8 cellular contexts compared by ENCODE assay signal in the genomic region with DNA sequence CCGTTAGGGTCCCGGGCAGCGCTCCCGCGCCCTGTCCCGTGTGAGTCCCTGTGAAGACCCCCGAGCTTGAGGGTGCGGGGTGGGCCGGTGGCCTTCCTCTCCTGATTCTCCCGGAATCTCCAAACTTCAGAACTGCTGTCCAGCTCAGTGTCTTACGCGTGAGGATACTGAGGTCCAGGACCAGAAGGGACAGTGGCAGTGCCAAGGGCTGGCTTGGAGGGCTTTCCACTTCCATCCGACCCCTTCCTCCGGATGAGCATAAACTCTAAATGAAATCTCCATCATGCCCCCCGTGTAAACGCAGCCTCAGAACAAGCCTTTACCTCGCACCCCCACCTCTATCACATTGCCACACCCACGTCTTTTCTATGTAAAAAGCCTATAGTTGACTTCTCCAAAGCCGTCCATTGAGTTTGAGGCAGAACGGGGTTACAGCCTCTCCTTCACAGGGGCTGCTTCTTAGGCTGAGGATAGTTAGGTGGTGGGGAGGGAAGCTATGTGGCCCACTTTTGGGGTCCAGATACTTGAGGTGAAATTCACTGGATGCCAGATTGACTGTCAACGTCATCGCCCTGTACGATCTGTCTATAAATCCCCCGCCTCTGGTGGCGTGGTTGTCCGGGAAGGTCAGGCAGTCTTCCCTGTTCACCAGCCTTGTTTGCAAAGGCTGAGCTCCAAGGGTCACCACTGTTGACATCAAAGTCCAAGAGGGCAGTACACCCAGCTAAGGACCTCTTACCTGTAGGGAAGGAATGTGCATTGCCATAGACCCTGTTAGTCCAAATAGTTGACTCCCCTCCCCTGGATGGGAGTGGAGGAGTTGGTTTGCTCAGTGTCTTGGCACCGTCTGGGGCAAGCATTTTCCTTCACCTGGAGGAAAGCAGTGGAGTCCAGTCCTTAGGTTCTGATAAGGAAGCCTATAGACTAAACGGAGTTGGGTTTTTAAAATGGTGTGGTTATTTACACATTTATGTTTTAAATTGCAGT. TPM values are rescaled to one million over a fixed set of nuclear protein-coding genes. Genes with fewer than 3 reads are reported as not detected.
DNase-seq lines count a peak whose midpoint lies in the region; ATAC-seq and TF ChIP-seq lines count a peak whose summit lies in the region.

No MANE protein-coding gene starts in this region.

- H3F3A ChIP-seq in SU-DHL-6 (ENCODE audit: insufficient read depth): peaks cover 46% of the 10 kb centered on the region

- H3K4me3 Mint-ChIP-seq in CD4-positive, alpha-beta T cell: peak overlapping the region; percentile 98

- no peaks in the 10 kb centered on the region for H3K27me3 ChIP-seq in CD4-positive, alpha-beta T cell (ENCODE audit: control insufficient read depth, insufficient read depth, low read length)
- H3K27me3 ChIP-seq in SU-DHL-6 (ENCODE audit: low read length): no peaks in the 10 kb centered on the region

- H4K20me1 ChIP-seq in SU-DHL-6 (ENCODE audit: low read depth, low read length): peaks cover 22% of the 10 kb centered on the region

- no peaks in the 10 kb centered on the region for H3K9me2 ChIP-seq in SU-DHL-6 (replicated peaks; ENCODE audit: insufficient read depth, low read length)

- TF ChIP-seq CTCF in CD4-positive, alpha-beta T cell (IDR thresholded peaks at IDR 0.05): no peak
- TF ChIP-seq CTCF in SU-DHL-6 (IDR thresholded peaks at IDR 0.05; ENCODE audit: insufficient read depth, low read length, poor library complexity, severe bottlenecking): no peak

- no peaks in the 10 kb centered on the region for H3K27me3 Mint-ChIP-seq in CD4-positive, alpha-beta T cell

- H3K4me2 ChIP-seq in SU-DHL-6 (ENCODE audit: low read depth, low read length, poor library complexity, severe bottlenecking): peak overlapping the region; percentile 97

- peak overlapping the region; percentile 95 for H3K4me3 ChIP-seq in SU-DHL-6 (ENCODE audit: insufficient read depth, low read length, poor library complexity, severe bottlenecking)

- DNase-seq in CD4-positive, alpha-beta T cell: peak; percentile 26 to 67 (median 46)
- DNase-seq in astrocyte of the hippocampus (ENCODE audit: low read depth, low spot score): peak; percentile 51
- peak; percentile 37 for DNase-seq in kidney glomerular epithelial cell (lab: John Stamatoyannopoulos, UW)
- DNase-seq in stimulated activated CD8-positive, alpha-beta memory T cell treated with anti-CD3 and anti-CD28 coated beads, Interleukin-12 subunit alpha, Interleukin-12 subunit beta, amount 100 ng/mL, for 4 hours (ENCODE audit: low read depth): peak; percentile 24
- DNase-seq in LoVo (ENCODE audit: low spot score): no peak

- H3K79me2 ChIP-seq in SU-DHL-6 (ENCODE audit: insufficient read depth, low read length): peaks cover 62% of the 10 kb centered on the region

- no peaks in the 10 kb centered on the region for H3K9me3 ChIP-seq in CD4-positive, alpha-beta T cell (ENCODE audit: control insufficient read depth, low read length)
- H3K9me3 ChIP-seq in SU-DHL-6 (ENCODE audit: insufficient read depth, low read length): no peaks in the 10 kb centered on the region

- CTCF ChIA-PET in CD4-positive, alpha-beta T cell (lab: Charles Lee): interaction anchor here (1.3 to 2.8 kb wide), 3 partner anchors 9 to 66 kb away, joined by 3 to 12 read pairs (median 5); a partner anchor contains a TSS

- H3K9me3 Mint-ChIP-seq in CD4-positive, alpha-beta T cell: no peaks in the 10 kb centered on the region

- peaks cover 47% of the 10 kb centered on the region for H3K4me1 Mint-ChIP-seq in CD4-positive, alpha-beta T cell (ENCODE audit: low read depth)

- ATAC-seq in CD4-positive, alpha-beta T cell (ENCODE audit: poor library complexity): peak; percentile 59
- ATAC-seq in HG03378 (IDR thresholded peaks at IDR 0.05; ENCODE audit: unreplicated experiment): peak; percentile 12
- ATAC-seq in HG03521 (IDR thresholded peaks at IDR 0.05; ENCODE audit: unreplicated experiment): no peak

- H3K36me3 Mint-ChIP-seq in CD4-positive, alpha-beta T cell (ENCODE audit: low read depth): peaks cover 47% of the 10 kb centered on the region

- peak overlapping the region; percentile 99 for H3K9ac ChIP-seq in SU-DHL-6 (ENCODE audit: low read length)

- peak overlapping the region; percentile 94 for H3K27ac ChIP-seq in CD4-positive, alpha-beta T cell (ENCODE audit: low read depth, low read length)
- H3K27ac ChIP-seq in SU-DHL-6 (ENCODE audit: low read depth, low read length): peak overlapping the region; percentile 88

- POLR2A ChIA-PET in CD4-positive, alpha-beta T cell (lab: Charles Lee): interaction anchor here (0.6 to 6.0 kb wide), 14 partner anchors 9 to 1997 kb away, joined by 3 to 185 read pairs (median 4); a partner anchor contains a TSS

- H3K27ac Mint-ChIP-seq in CD4-positive, alpha-beta T cell: peak overlapping the region; percentile 98

- intact Hi-C loops in CD4-positive, alpha-beta T cell (cut with DNase I, micrococcal nuclease): loop anchor here (5.0 kb wide), 3 partner anchors 51 to 886 kb away; a partner anchor contains a TSS

- H2AFZ ChIP-seq in SU-DHL-6 (ENCODE audit: low read depth, low read length, severe bottlenecking): no peak overlapping the region

- peaks cover 13% of the 10 kb centered on the region for H3K36me3 ChIP-seq in SU-DHL-6 (ENCODE audit: low read length)

RNA-seq across cellular contexts. Expression of a gene that starts 1.2 kb away (rescaled TPM):
- 100 to 1,000 TPM; 106 to 114 TPM for total RNA-seq in CD4-positive, alpha-beta T cell
